ENCODE assay signal across 20 cellular contexts in the genomic region with DNA sequence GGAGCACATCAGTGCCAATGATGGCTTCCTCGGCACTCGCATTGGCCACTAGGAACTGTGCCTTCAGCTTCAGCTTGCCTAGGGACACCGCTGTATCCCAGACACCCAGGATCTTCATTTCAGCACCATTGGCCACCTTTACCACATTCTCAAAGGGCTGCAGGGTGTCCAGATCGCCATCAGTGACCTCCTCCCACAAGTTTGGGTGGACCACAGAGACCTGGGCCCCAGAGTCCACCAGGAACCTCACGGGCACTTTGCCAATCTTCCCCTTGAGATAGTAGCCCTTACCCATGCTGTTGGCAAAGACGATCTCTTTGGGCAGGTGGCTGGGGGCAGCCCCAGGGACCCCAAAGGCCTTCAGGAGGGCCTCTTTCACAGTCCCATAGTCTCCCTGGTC. TPM values are rescaled to one million over a fixed set of nuclear protein-coding genes. Genes with fewer than 3 reads are reported as not detected.
DNase-seq lines count a peak whose midpoint lies in the region; ATAC-seq, FAIRE-seq and TF ChIP-seq lines count a peak whose summit lies in the region.
"Had no signal": no experiment of that assay in that cellular context is flagged by ENCODE, and none has a peak within 500 bp of the region (broad histone marks: within the 10 kb centered on the region; RNA-seq: fewer than 3 reads in every experiment).

No MANE protein-coding gene starts in this region.

- H3K4me1 Mint-ChIP-seq in activated T-cell treated with anti-CD3 and anti-CD28 coated beads, Interleukin-2, amount 50 U/mL, for 24 hours (ENCODE audit: low read depth): peaks cover 4% of the 10 kb centered on the region

- WGBS in H1 (ENCODE audit: extremely low coverage in 1 of 2, insufficient coverage in 1 of 2, insufficient read length in 1 of 2, insufficient replicate concordance in 2 of 2, low coverage in 1 of 2, low lambda C conversion rate in 2 of 2, missing lambda C conversion rate in 1 of 2), 2 experiments: 89% methylated on average over 6 of the region's 6 CpGs; no CpG with 5 or more reads in 1 of the 2 experiments
- no CpG with 5 or more reads among the region's 6 CpGs for WGBS in neuronal stem cell (ENCODE audit: extremely low coverage in 2 of 2, insufficient read length in 2 of 2, insufficient replicate concordance in 1 of 2), 2 donors

- H3K4me1 ChIP-seq in H1 (replicated peaks in 1 of 4; ENCODE audit: control insufficient read depth in 3 of 4, insufficient read depth in 4 of 4, low read length in 3 of 4) (peaks cover 0 to 7% (median 0%) of the 10 kb centered on the region in 4 experiments; a peak in 1 of 7 replicates), neuronal stem cell (ENCODE audit: control insufficient read depth in 2 of 2, insufficient read depth in 1 of 2, low read depth in 1 of 2, low read length in 2 of 2) (peaks cover 4 to 8% of the 10 kb centered on the region in 2 donors), upper lobe of right lung (no peaks in the 10 kb centered on the region)

- DNase-seq in activated T-cell treated with anti-CD3 and anti-CD28 coated beads, Interleukin-2, amount 50 U/mL, for 24 hours: peak; percentile 15
- no peak for DNase-seq in activated T-cell treated with anti-CD3 and anti-CD28 coated beads, Interleukin-2, amount 50 U/mL, for 48 hours
- DNase-seq in H1 (ENCODE audit: low read depth in 1 of 2, low spot score in 2 of 2) (no peak), neuronal stem cell (ENCODE audit: low spot score) (no peak), upper lobe of right lung (peak; percentile 32), T1000 (lab: John Stamatoyannopoulos, UW) (no peak), NCI-H446 treated with DMSO at 0.1 percent for 48 hours (lab: John Stamatoyannopoulos, UW) (no peak)
- no peak for DNase-seq in activated effector memory CD4-positive, alpha-beta T cell treated with anti-CD3 and anti-CD28 coated beads, Interleukin-2, amount 50 U/mL, for 16 hours
- DNase-seq: CD8-positive, alpha-beta T cell; COR-L47; DMS153; DMS79 treated with DMSO at 0.1 percent for 48 hours; EL had no signal

- no peaks in the 10 kb centered on the region for H3K36me3 Mint-ChIP-seq in activated T-cell treated with anti-CD3 and anti-CD28 coated beads, Interleukin-2, amount 50 U/mL, for 24 hours (ENCODE audit: low read depth)
- H3K36me3 Mint-ChIP-seq: CD14-positive monocyte; CD8-positive, alpha-beta T cell had no signal

- H3K79me1 ChIP-seq in H1 (ENCODE audit: low read depth, low read length) (no peaks in the 10 kb centered on the region), neuronal stem cell (ENCODE audit: low read depth, low read length) (no peaks in the 10 kb centered on the region)

- H2BK15ac ChIP-seq in H1 (ENCODE audit: low read length) (peak overlapping the region; percentile 72; the same call in 1 of the 2 replicates), neuronal stem cell (ENCODE audit: low read length) (peak overlapping the region; percentile 51)

- no peaks in the 10 kb centered on the region for H4K20me1 ChIP-seq in H1 (replicated peaks in 1 of 2; ENCODE audit: control insufficient read depth in 1 of 2, insufficient read depth in 2 of 2, low read length in 2 of 2)

- FAIRE-seq in H1 (lab: Jason Lieb, UNC): no peak
- FAIRE-seq: D721Med, G401.6, GM12892, GM19239, H54 had no signal

- H3K9me3 Mint-ChIP-seq in activated T-cell treated with anti-CD3 and anti-CD28 coated beads, Interleukin-2, amount 50 U/mL, for 24 hours: no peaks in the 10 kb centered on the region
- H3K9me3 Mint-ChIP-seq: CD8-positive, alpha-beta T cell had no signal

- intact Hi-C loops in upper lobe of right lung (cut with DNase I): no loop called here

- H3K18ac ChIP-seq in H1 (ENCODE audit: extremely low read depth, low read length): no peak overlapping the region
- H3K18ac ChIP-seq in neuronal stem cell (ENCODE audit: low read length): peak overlapping the region; percentile 3

- H2BK12ac ChIP-seq in H1 (ENCODE audit: low read depth, low read length): no peak overlapping the region
- H2BK12ac ChIP-seq in neuronal stem cell (ENCODE audit: low read length): no peak overlapping the region

- no peak for TF ChIP-seq EP300 in H1 (IDR thresholded peaks at IDR 0.05; ENCODE audit: borderline replicate concordance in 1 of 2, low read depth in 2 of 2, low read length in 2 of 2)

- H3K9ac ChIP-seq in H1 (replicated peaks in 1 of 4; ENCODE audit: extremely low read depth in 1 of 4, low read depth in 3 of 4, low read length in 3 of 4) (no peak overlapping the region), neuronal stem cell (ENCODE audit: low read depth, low read length, poor library complexity) (no peak overlapping the region)

- H2BK5ac ChIP-seq in H1 (ENCODE audit: low read depth, low read length): no peak overlapping the region
- no peak overlapping the region for H2BK5ac ChIP-seq in neuronal stem cell (ENCODE audit: low read length)

- no peak overlapping the region for H4K5ac ChIP-seq in H1 (ENCODE audit: insufficient read length, low read depth, low read length)

- H3K79me2 ChIP-seq in H1 (ENCODE audit: control insufficient read depth in 1 of 2, insufficient read depth in 2 of 2, low read length in 2 of 2): no peaks in the 10 kb centered on the region

- H3K4me3 Mint-ChIP-seq in activated T-cell treated with anti-CD3 and anti-CD28 coated beads, Interleukin-2, amount 50 U/mL, for 24 hours: no peak overlapping the region
- H3K4me3 Mint-ChIP-seq: CD14-positive monocyte; CD8-positive, alpha-beta T cell had no signal

- no peak overlapping the region for H2AK5ac ChIP-seq in H1 (ENCODE audit: low read depth, low read length)
- H2AK5ac ChIP-seq in neuronal stem cell (ENCODE audit: low read depth, low read length): peak overlapping the region; percentile 69

- H3K4me3 ChIP-seq in H1 (ENCODE audit: extremely low read depth in 1 of 4, insufficient read depth in 2 of 4, low read depth in 3 of 4, low read length in 4 of 4) (no peak overlapping the region), neuronal stem cell (ENCODE audit: low read length in 2 of 2) (no peak overlapping the region), upper lobe of right lung (no peak overlapping the region)

- H3K9me3 ChIP-seq in H1 (ENCODE audit: insufficient read depth in 2 of 2, low read depth in 1 of 2, low read length in 1 of 2) (no peaks in the 10 kb centered on the region), neuronal stem cell (replicated peaks in 1 of 2; ENCODE audit: control insufficient read depth in 2 of 2, insufficient read depth in 1 of 2, low read depth in 1 of 2, low read length in 2 of 2) (peaks cover 0 to 2% of the 10 kb centered on the region in 2 donors), upper lobe of right lung (no peaks in the 10 kb centered on the region)

- H3K36me3 ChIP-seq in H1 (ENCODE audit: control insufficient read depth in 2 of 4, insufficient read depth in 4 of 4, low read length in 3 of 4) (no peaks in the 10 kb centered on the region), neuronal stem cell (replicated peaks in 1 of 2; ENCODE audit: control insufficient read depth in 2 of 2, insufficient read depth in 2 of 2, low read length in 2 of 2) (no peaks in the 10 kb centered on the region), upper lobe of right lung (no peaks in the 10 kb centered on the region)

- TF ChIP-seq RAD21 in H1 (IDR thresholded peaks at IDR 0.05 in 1 of 2, conservative IDR thresholded peaks at IDR 0.05 in 1 of 2; ENCODE audit: low read depth in 2 of 2, low read length in 2 of 2): no peak

- H3K4ac ChIP-seq in H1 (replicated peaks; ENCODE audit: insufficient read length, low read depth, low read length) (no peak overlapping the region), neuronal stem cell (ENCODE audit: low read length) (peak overlapping the region; percentile 37)

- H2BK20ac ChIP-seq in H1 (ENCODE audit: low read length): no peak overlapping the region

- H3K4me2 ChIP-seq in H1 (ENCODE audit: insufficient read depth in 1 of 2, low read depth in 2 of 2, low read length in 2 of 2) (no peak overlapping the region), neuronal stem cell (ENCODE audit: insufficient read depth, low read length, poor library complexity, severe bottlenecking) (no peak overlapping the region)

- TF ChIP-seq CTCF in H1 (IDR thresholded peaks at IDR 0.05; ENCODE audit: control extremely low read depth in 1 of 3, insufficient read depth in 1 of 3, low read depth in 1 of 3, low read length in 3 of 3): no peak
- TF ChIP-seq CTCF in upper lobe of right lung (IDR thresholded peaks at IDR 0.05): no peak

- H3K23ac ChIP-seq in H1 (ENCODE audit: insufficient read length) (no peak overlapping the region), neuronal stem cell (ENCODE audit: low read depth, low read length, poor library complexity) (no peak overlapping the region)

- H2BK120ac ChIP-seq in H1 (replicated peaks; ENCODE audit: low read depth, low read length) (no peak overlapping the region), neuronal stem cell (ENCODE audit: low read depth, low read length) (no peak overlapping the region)

- no peak for TF ChIP-seq POLR2A in H1 (IDR thresholded peaks at IDR 0.05; ENCODE audit: control extremely low read depth in 1 of 2, low read depth in 2 of 2, low read length in 2 of 2)

- H3K27ac ChIP-seq in H1 (ENCODE audit: low read depth, low read length) (no peak overlapping the region), neuronal stem cell (replicated peaks; ENCODE audit: low read length) (no peak overlapping the region), upper lobe of right lung (no peak overlapping the region)
- H3K27ac ChIP-seq: 22Rv1 had no signal

- peak overlapping the region; percentile 1; the same call in 1 of the 2 replicates for H4K8ac ChIP-seq in H1 (ENCODE audit: extremely low read depth, insufficient read depth, low read length)
- H4K8ac ChIP-seq in neuronal stem cell (ENCODE audit: low read depth, low read length): no peak overlapping the region

- H3K27me3 ChIP-seq in H1 (replicated peaks in 1 of 4; ENCODE audit: control insufficient read depth in 3 of 4, extremely low read depth in 1 of 4, insufficient read depth in 3 of 4, low read length in 3 of 4) (no peaks in the 10 kb centered on the region), neuronal stem cell (ENCODE audit: control insufficient read depth in 3 of 3, insufficient read depth in 3 of 3, low read depth in 1 of 3, low read length in 3 of 3) (no peaks in the 10 kb centered on the region), upper lobe of right lung (no peaks in the 10 kb centered on the region)

- no peak overlapping the region for H3K27ac Mint-ChIP-seq in activated T-cell treated with anti-CD3 and anti-CD28 coated beads, Interleukin-2, amount 50 U/mL, for 24 hours
- H3K27ac Mint-ChIP-seq: CD14-positive monocyte; CD8-positive, alpha-beta T cell had no signal

- H2AFZ ChIP-seq in H1 (ENCODE audit: low read length) (no peak overlapping the region), neuronal stem cell (ENCODE audit: low read length) (no peak overlapping the region)

- no peaks in the 10 kb centered on the region for H3K23me2 ChIP-seq in H1 (ENCODE audit: low read depth, low read length)

- POLR2A ChIA-PET in H1 (lab: Charles Lee; ENCODE audit: partially characterized antibody): no interaction called here

- H3K56ac ChIP-seq in H1 (replicated peaks; ENCODE audit: insufficient read length, low read depth, low read length): no peak overlapping the region

- no peaks in the 10 kb centered on the region for H3K27me3 Mint-ChIP-seq in activated T-cell treated with anti-CD3 and anti-CD28 coated beads, Interleukin-2, amount 50 U/mL, for 24 hours

- H3K14ac ChIP-seq in H1 (ENCODE audit: insufficient read length) (no peak overlapping the region), neuronal stem cell (ENCODE audit: low read length) (no peak overlapping the region)

- CTCF ChIA-PET in H1 (lab: Charles Lee; ENCODE audit: partially characterized antibody): interaction anchor here (1.2 kb wide), 1 partner anchor 20 kb away, joined by 3 read pairs; no protein-coding TSS in a partner anchor

- H4K91ac ChIP-seq in H1 (replicated peaks; ENCODE audit: insufficient read length, low read length) (no peak overlapping the region), neuronal stem cell (ENCODE audit: low read depth, low read length, poor library complexity) (no peak overlapping the region)

- ATAC-seq in upper lobe of right lung: no peak
- ATAC-seq: CD8-positive, alpha-beta T cell had no signal

RNA-seq across cellular contexts. Expression of a gene that starts 0.6 kb away (rescaled TPM):
- total RNA-seq in H1 (2021; fragmentation: NEBNext Ultra II Directional; extraction: Animal tissue kit (Norgen Biotek cat#: 25700)): 0.86 and 0.95 TPM in 2 replicates
- 0.42 and 0.59 TPM in 2 replicates for polyA plus RNA-seq in H1 (2011; rRNA removed)
- 0.80 TPM for polyA plus RNA-seq in H1 (2011; cell fraction: cytosol; rRNA removed)
- polyA plus RNA-seq in H1 (2011; cell fraction: nucleus; rRNA removed): 1.2 TPM
- polyA plus RNA-seq in H1 (2012, experiment 1 of 2): 0.87 to 1.0 TPM (median 0.95 TPM) in 4 replicates
- polyA plus RNA-seq in H1 (2012, experiment 2 of 2): 0.76 TPM
- 0.32 TPM for polyA plus RNA-seq in H1 (2013, experiment 1 of 2)
- polyA plus RNA-seq in H1 (2013, experiment 2 of 2): 0.31 TPM
- polyA minus RNA-seq in H1 (2011; rRNA and poly(A)+ RNA removed): 0.57 and 0.73 TPM in 2 replicates
- 0.51 TPM for polyA minus RNA-seq in H1 (2011; cell fraction: cytosol; rRNA and poly(A)+ RNA removed)
- 1.00 TPM for polyA minus RNA-seq in H1 (2011; cell fraction: nucleus; rRNA and poly(A)+ RNA removed)
- polyA plus RNA-seq in neuronal stem cell (2013, experiment 1 of 2): 0.54 TPM
- polyA plus RNA-seq in neuronal stem cell (2013, experiment 2 of 2): 0.75 TPM
- total RNA-seq in upper lobe of right lung: 2.1 TPM

RNA-seq across cellular contexts. Expression of a gene that starts 45.9 kb away (rescaled TPM):
- 2.6 TPM in 2 replicates for total RNA-seq in H1 (2021; fragmentation: NEBNext Ultra II Directional; extraction: Animal tissue kit (Norgen Biotek cat#: 25700))
- polyA plus RNA-seq in H1 (2011; rRNA removed): 1.0 and 1.6 TPM in 2 replicates
- polyA plus RNA-seq in H1 (2011; cell fraction: cytosol; rRNA removed): 1.3 TPM
- 1.0 TPM for polyA plus RNA-seq in H1 (2011; cell fraction: nucleus; rRNA removed)
- 0.97 to 1.6 TPM (median 1.5 TPM) in 4 replicates for polyA plus RNA-seq in H1 (2012, experiment 1 of 2)
- 0.16 TPM for polyA plus RNA-seq in H1 (2012, experiment 2 of 2)
- polyA plus RNA-seq in H1 (2013, experiment 1 of 2): 1.6 TPM
- polyA plus RNA-seq in H1 (2013, experiment 2 of 2): 1.7 TPM
- 1.4 and 1.6 TPM in 2 replicates for polyA minus RNA-seq in H1 (2011; rRNA and poly(A)+ RNA removed)
- 1.4 TPM for polyA minus RNA-seq in H1 (2011; cell fraction: cytosol; rRNA and poly(A)+ RNA removed)
- polyA minus RNA-seq in H1 (2011; cell fraction: nucleus; rRNA and poly(A)+ RNA removed): 2.8 TPM
- 6.9 TPM for polyA plus RNA-seq in neuronal stem cell (2013, experiment 1 of 2)
- 6.8 TPM for polyA plus RNA-seq in neuronal stem cell (2013, experiment 2 of 2)
- 21.3 TPM for total RNA-seq in upper lobe of right lung

Comparison
In these comparisons a context has a peak if more than half of its experiments do, and no peak if none do; other contexts are left out.
1. DNase-seq: peak in activated T-cell treated with anti-CD3 and anti-CD28 coated beads, Interleukin-2, amount 50 U/mL, for 24 hours (single experiment) and upper lobe of right lung (single experiment); none in activated T-cell treated with anti-CD3 and anti-CD28 coated beads, Interleukin-2, amount 50 U/mL, for 48 hours (0 of 2), H1 (0 of 2), neuronal stem cell (single experiment), T1000 (single experiment), NCI-H446 treated with DMSO at 0.1 percent for 48 hours (single experiment) and activated effector memory CD4-positive, alpha-beta T cell treated with anti-CD3 and anti-CD28 coated beads, Interleukin-2, amount 50 U/mL, for 16 hours (single experiment).